Comparison of ENCODE assay signal across 19 cellular contexts in the genomic region with DNA sequence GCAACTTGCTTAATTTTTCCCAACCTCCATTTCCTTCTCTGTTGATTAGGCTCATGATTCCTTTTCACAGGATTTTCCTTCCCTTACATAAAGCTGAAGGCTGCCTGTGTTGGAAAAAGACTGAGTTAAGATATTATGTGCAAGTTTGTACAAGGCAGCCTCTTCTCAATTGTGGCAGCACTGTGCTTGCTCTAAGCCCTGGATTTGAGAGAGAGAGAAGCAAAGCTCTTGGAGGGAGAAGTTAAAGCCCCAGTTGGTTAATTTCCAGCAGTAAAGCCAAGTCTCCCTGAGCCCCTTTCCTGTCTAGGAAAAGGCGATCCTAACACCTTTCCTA.
"Had no signal": no experiment of that assay in that cellular context is flagged by ENCODE, and none has a peak within 500 bp of the region (broad histone marks: within the 10 kb centered on the region; RNA-seq: fewer than 3 reads in every experiment).

No MANE protein-coding gene starts in this region.

- H3K36me3 ChIP-seq: colonic mucosa, upper lobe of left lung had no signal

- H3K4me3 ChIP-seq: colonic mucosa, upper lobe of left lung had no signal

- DNase-seq: activated CD4-positive, alpha-beta T cell treated with anti-CD3 and anti-CD28 coated beads, Interleukin-2, amount 10 ng/mL, durations not matched to agents 7 days and 5 days; activated CD8-positive, alpha-beta T cell treated with anti-CD3 and anti-CD28 coated beads, Interleukin-2, amount 10 ng/mL, durations not matched to agents 7 days and 5 days; activated naive CD4-positive, alpha-beta T cell treated with Interleukin-2 at 50 U/mL for 16 hours; activated naive CD8-positive, alpha-beta T cell treated with anti-CD3 and anti-CD28 coated beads, Interleukin-2, amount 10 ng/mL, durations not matched to agents 7 days and 5 days; activated T-cell treated with anti-CD3 and anti-CD28 coated beads, Interleukin-2, amount 50 U/mL, for 24 hours; amygdala; central memory CD4-positive, alpha-beta T cell; colonic mucosa; head of caudate nucleus; natural killer cell; posterior cingulate gyrus; stimulated activated CD4-positive, alpha-beta T cell treated with anti-CD3 and anti-CD28 coated beads, Interleukin-2, amount 100 ng/mL, for 24 hours; stimulated activated naive CD8-positive, alpha-beta T cell treated with anti-CD3 and anti-CD28 coated beads, Interleukin-15, Interleukin-2, amounts not matched to agents 100 U/mL and 50 U/mL, for 24 hours; T-cell; T-helper 9 cell; upper lobe of left lung had no signal

- H3K4me1 ChIP-seq: colonic mucosa had no signal

- H3K36me3 Mint-ChIP-seq: activated naive CD8-positive, alpha-beta T cell treated with anti-CD3 and anti-CD28 coated beads, Interleukin-2, amount 10 ng/mL, durations not matched to agents 7 days and 5 days; natural killer cell; T-cell had no signal

- FAIRE-seq: frontal cortex had no signal

- H3K9me3 ChIP-seq: colonic mucosa, upper lobe of left lung had no signal

- H3K9me3 Mint-ChIP-seq: activated naive CD8-positive, alpha-beta T cell treated with anti-CD3 and anti-CD28 coated beads, Interleukin-2, amount 10 ng/mL, durations not matched to agents 7 days and 5 days; activated T-cell treated with anti-CD3 and anti-CD28 coated beads, Interleukin-2, amount 50 U/mL, for 24 hours; activated T-helper 2 cell treated with anti-CD3 and anti-CD28 coated beads, Interferon-gamma antibody, Interleukin-2, Interleukin-4, amounts not matched to agents 10 μg/mL and 5 μg/mL and 100 μg/mL, durations not matched to agents 14 hours and 24 hours and 36 hours; natural killer cell; T-cell had no signal

- H3K4me1 Mint-ChIP-seq: activated naive CD8-positive, alpha-beta T cell treated with anti-CD3 and anti-CD28 coated beads, Interleukin-2, amount 10 ng/mL, durations not matched to agents 7 days and 5 days; natural killer cell; T-cell had no signal

- H3K27me3 Mint-ChIP-seq: activated CD4-positive, alpha-beta T cell treated with anti-CD3 and anti-CD28 coated beads, Interleukin-2, amount 10 ng/mL, durations not matched to agents 7 days and 5 days; activated naive CD8-positive, alpha-beta T cell treated with anti-CD3 and anti-CD28 coated beads, Interleukin-2, amount 10 ng/mL, durations not matched to agents 7 days and 5 days; activated T-cell treated with anti-CD3 and anti-CD28 coated beads, Interleukin-2, amount 50 U/mL, for 24 hours; T-cell had no signal

- H3K27ac ChIP-seq: colonic mucosa, upper lobe of left lung had no signal

- ATAC-seq: activated CD8-positive, alpha-beta T cell treated with anti-CD3 and anti-CD28 coated beads, Interleukin-2, amount 10 ng/mL, durations not matched to agents 7 days and 5 days; natural killer cell; SK-N-SH treated with all-trans-retinoic acid at 6 μM for 48 hours; stimulated activated naive CD8-positive, alpha-beta T cell treated with anti-CD3 and anti-CD28 coated beads, Interleukin-15, Interleukin-2, amounts not matched to agents 100 U/mL and 50 U/mL, for 24 hours; T-cell had no signal

- H3K27ac Mint-ChIP-seq: activated CD4-positive, alpha-beta T cell treated with anti-CD3 and anti-CD28 coated beads, Interleukin-2, amount 10 ng/mL, durations not matched to agents 7 days and 5 days; activated CD8-positive, alpha-beta T cell treated with anti-CD3 and anti-CD28 coated beads, Interleukin-2, amount 10 ng/mL, durations not matched to agents 7 days and 5 days; activated naive CD8-positive, alpha-beta T cell treated with anti-CD3 and anti-CD28 coated beads, Interleukin-2, amount 10 ng/mL, durations not matched to agents 7 days and 5 days; activated T-cell treated with anti-CD3 and anti-CD28 coated beads, Interleukin-2, amount 50 U/mL, for 24 hours; activated T-helper 2 cell treated with anti-CD3 and anti-CD28 coated beads, Interferon-gamma antibody, Interleukin-2, Interleukin-4, amounts not matched to agents 10 μg/mL and 5 μg/mL and 100 μg/mL, durations not matched to agents 14 hours and 24 hours and 36 hours; natural killer cell; T-cell had no signal

- H3K4me3 Mint-ChIP-seq: activated CD4-positive, alpha-beta T cell treated with anti-CD3 and anti-CD28 coated beads, Interleukin-2, amount 10 ng/mL, durations not matched to agents 7 days and 5 days; activated CD8-positive, alpha-beta T cell treated with anti-CD3 and anti-CD28 coated beads, Interleukin-2, amount 10 ng/mL, durations not matched to agents 7 days and 5 days; activated naive CD8-positive, alpha-beta T cell treated with anti-CD3 and anti-CD28 coated beads, Interleukin-2, amount 10 ng/mL, durations not matched to agents 7 days and 5 days; activated T-cell treated with anti-CD3 and anti-CD28 coated beads, Interleukin-2, amount 50 U/mL, for 24 hours; natural killer cell; T-cell had no signal

- H3K27me3 ChIP-seq: colonic mucosa, upper lobe of left lung had no signal
